17 cellular contexts compared by ENCODE assay signal in genomic region chr20:19408971-19409370, GRCh38.
"Had no signal": no experiment of that assay in that cellular context is flagged by ENCODE, and none has a peak within 500 bp of the region (broad histone marks: within the 10 kb centered on the region; RNA-seq: fewer than 3 reads in every experiment).

No MANE protein-coding gene starts in this region.

- H3K36me3 ChIP-seq: ascending aorta, transverse colon had no signal

- ATAC-seq: activated CD4-positive, CD25-positive, alpha-beta regulatory T cell treated with anti-CD3 and anti-CD28 coated beads, Interleukin-2, amount 50 U/mL, for 24 hours; activated T-cell treated with anti-CD3 and anti-CD28 coated beads, Interleukin-2, amount 50 U/mL, for 72 hours; left colon; stimulated activated naive CD8-positive, alpha-beta T cell treated with anti-CD3 and anti-CD28 coated beads, Interleukin-15, Interleukin-2, amounts not matched to agents 100 U/mL and 50 U/mL, for 24 hours had no signal

- H3K4me3 ChIP-seq: ascending aorta, lung, transverse colon had no signal

- H3K9me3 ChIP-seq: ascending aorta, transverse colon had no signal

- H3K4me1 ChIP-seq: ascending aorta, transverse colon had no signal

- H3K27ac ChIP-seq: ascending aorta, transverse colon had no signal

- H3K27me3 ChIP-seq: ascending aorta, transverse colon had no signal

- DNase-seq: activated effector memory CD4-positive, alpha-beta T cell treated with anti-CD3 and anti-CD28 coated beads, Interleukin-2, amount 50 U/mL, for 16 hours; activated naive CD4-positive, alpha-beta T cell treated with anti-CD3 and anti-CD28 coated beads, Interleukin-2, amount 50 U/mL, for 16 hours; activated T-cell treated with anti-CD3 and anti-CD28 coated beads, Interleukin-2, amount 50 U/mL, for 72 hours; effector CD8-positive, alpha-beta T cell; hippocampal formation; left colon; midbrain; nucleus accumbens; retina; stimulated activated CD4-positive, alpha-beta T cell treated with anti-CD3 and anti-CD28 coated beads, Interleukin-2, amount 100 ng/mL, for 24 hours; stimulated activated naive CD8-positive, alpha-beta T cell treated with anti-CD3 and anti-CD28 coated beads, Interleukin-15, Interleukin-2, amounts not matched to agents 100 U/mL and 50 U/mL, for 24 hours; substantia nigra; transverse colon had no signal

- FAIRE-seq: islet of Langerhans had no signal
